In the genomic region with DNA sequence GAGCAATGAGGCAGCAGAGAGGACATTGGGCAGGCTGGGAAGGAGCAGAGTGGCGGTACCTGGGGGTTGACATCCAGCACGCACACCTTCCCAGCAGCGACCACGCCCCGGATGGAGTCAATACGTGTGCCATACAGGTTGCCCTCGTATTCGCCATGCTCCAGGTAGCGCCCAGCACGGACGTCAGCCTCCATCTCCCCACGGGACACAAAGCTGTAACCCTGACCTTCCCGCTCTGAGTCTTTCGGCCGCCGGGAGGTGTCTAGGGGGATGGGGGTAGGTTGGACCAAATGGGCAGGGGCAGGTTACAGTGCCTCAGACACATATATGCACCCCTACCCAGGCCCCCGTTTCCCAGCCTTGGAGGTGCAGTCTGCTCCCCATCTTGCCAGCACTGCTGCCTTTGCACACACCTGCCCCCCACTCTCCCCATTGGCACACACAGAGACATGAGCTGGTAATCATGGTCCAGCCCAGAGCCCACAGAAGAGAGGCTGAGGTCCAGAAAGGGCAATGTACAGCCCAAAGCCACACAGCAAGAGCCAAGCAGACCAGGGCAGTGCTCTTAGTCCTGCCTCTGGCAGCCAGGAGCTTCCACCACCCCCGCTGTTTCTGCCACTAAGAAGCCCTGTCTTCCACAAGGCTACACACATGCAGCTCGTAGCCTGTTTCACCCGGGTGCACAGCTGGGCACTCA, we compare ENCODE assay signal across 2 cellular contexts.
TF ChIP-seq lines count a peak whose summit lies in the region.

No MANE protein-coding gene starts in this region.

TF ChIP-seq in HEK293, 187 proteins besides CTCF, POLR2A, EP300 and RAD21:
- TF ChIP-seq ZNF138 (tag by site-specific recombination; IDR thresholded peaks at IDR 0.05; ENCODE audit: borderline replicate concordance) (no peak), IKZF3 (tag by site-specific recombination; IDR thresholded peaks at IDR 0.05) (no peak), ZNF133 (tag by site-specific recombination; IDR thresholded peaks at IDR 0.05) (no peak), ZNF768 (tag by site-specific recombination; IDR thresholded peaks at IDR 0.05) (0 out of 2 replicates have a peak, but pooled peaks have one; percentile 30), ZNF248 (tag by site-specific recombination; IDR thresholded peaks at IDR 0.05) (no peak)

TF ChIP-seq in HEK293T, 16 proteins besides CTCF, POLR2A, EP300 and RAD21:
- TF ChIP-seq, protein P1, sequence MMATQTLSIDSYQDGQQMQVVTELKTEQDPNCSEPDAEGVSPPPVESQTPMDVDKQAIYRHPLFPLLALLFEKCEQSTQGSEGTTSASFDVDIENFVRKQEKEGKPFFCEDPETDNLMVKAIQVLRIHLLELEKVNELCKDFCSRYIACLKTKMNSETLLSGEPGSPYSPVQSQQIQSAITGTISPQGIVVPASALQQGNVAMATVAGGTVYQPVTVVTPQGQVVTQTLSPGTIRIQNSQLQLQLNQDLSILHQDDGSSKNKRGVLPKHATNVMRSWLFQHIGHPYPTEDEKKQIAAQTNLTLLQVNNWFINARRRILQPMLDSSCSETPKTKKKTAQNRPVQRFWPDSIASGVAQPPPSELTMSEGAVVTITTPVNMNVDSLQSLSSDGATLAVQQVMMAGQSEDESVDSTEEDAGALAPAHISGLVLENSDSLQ (IDR thresholded peaks at IDR 0.05) = no peak
- no peak for TF ChIP-seq FOXM1 (IDR thresholded peaks at IDR 0.05; ENCODE audit: borderline replicate concordance)
- no peak for TF ChIP-seq BHLHE40 (IDR thresholded peaks at IDR 0.05; ENCODE audit: borderline replicate concordance)
- TF ChIP-seq HDGF (IDR thresholded peaks at IDR 0.05; ENCODE audit: borderline replicate concordance) = no peak
- no peak for TF ChIP-seq LEF1 (IDR thresholded peaks at IDR 0.05; ENCODE audit: borderline replicate concordance)
